ENCODE assay signal across 1 cellular context in genomic region chr17:41131979-41132378, GRCh38.
TF ChIP-seq lines count a peak whose summit lies in the region.

No MANE protein-coding gene starts in this region.

TF ChIP-seq in HepG2, 621 proteins besides CTCF, POLR2A, EP300 and RAD21:
- TF ChIP-seq ZFP62 (CRISPR knock-in tag; IDR thresholded peaks at IDR 0.05) (no peak), PAXIP1 (CRISPR knock-in tag; conservative IDR thresholded peaks at IDR 0.05) (no peak), GPN1 (CRISPR knock-in tag; IDR thresholded peaks at IDR 0.05; ENCODE audit: borderline replicate concordance) (no peak), HMG20A (CRISPR knock-in tag; IDR thresholded peaks at IDR 0.05; ENCODE audit: borderline replicate concordance) (no peak), FOXP4 (CRISPR knock-in tag; IDR thresholded peaks at IDR 0.05) (no peak), ZNF549 (CRISPR knock-in tag; IDR thresholded peaks at IDR 0.05) (no peak), THAP7 (CRISPR knock-in tag; IDR thresholded peaks at IDR 0.05) (no peak), CBX5 (CRISPR knock-in tag; IDR thresholded peaks at IDR 0.05; ENCODE audit: borderline replicate concordance) (no peak), HBP1 (CRISPR knock-in tag; IDR thresholded peaks at IDR 0.05; ENCODE audit: low read depth) (no peak), ZNF569 (CRISPR knock-in tag; IDR thresholded peaks at IDR 0.05; ENCODE audit: borderline replicate concordance) (no peak), CERS6 (CRISPR knock-in tag; IDR thresholded peaks at IDR 0.05) (no peak), CSRNP1 (CRISPR knock-in tag; IDR thresholded peaks at IDR 0.05) (no peak), SP1 (IDR thresholded peaks at IDR 0.05) (no peak), SP1 (CRISPR knock-in tag; IDR thresholded peaks at IDR 0.05) (no peak), ZFAT (CRISPR knock-in tag; conservative IDR thresholded peaks at IDR 0.05) (no peak), EED (CRISPR knock-in tag; IDR thresholded peaks at IDR 0.05) (no peak), ZNF225 (CRISPR knock-in tag; IDR thresholded peaks at IDR 0.05) (no peak), ZNF282 (IDR thresholded peaks at IDR 0.05; ENCODE audit: partially characterized antibody) (no peak), ZNF121 (CRISPR knock-in tag; IDR thresholded peaks at IDR 0.05) (no peak)
